8 cellular contexts compared by ENCODE assay signal in genomic region chr1:220189750-220190347, GRCh38.
DNase-seq lines count a peak whose midpoint lies in the region; ATAC-seq and TF ChIP-seq lines count a peak whose summit lies in the region.

No MANE protein-coding gene starts in this region.

- no peaks in the 10 kb centered on the region for H4K20me1 ChIP-seq in GM23248 (ENCODE audit: insufficient read depth)

- 96 to 100% methylated on average over 1 of the region's 1 CpG for WGBS in GM23248 (ENCODE audit: low coverage in 1 of 2, low lambda C conversion rate in 2 of 2, missing lambda C conversion rate in 2 of 2), 2 experiments

- no peak for ATAC-seq in HG03442 (IDR thresholded peaks at IDR 0.05; ENCODE audit: unreplicated experiment)
- ATAC-seq in HG03045 (IDR thresholded peaks at IDR 0.05; ENCODE audit: unreplicated experiment): no peak

- no peak overlapping the region for H2AFZ ChIP-seq in GM23248

- 0 out of 2 replicates have a peak, but pooled peaks cover under 1% of the 10 kb centered on the region for H3K4me1 ChIP-seq in GM23248 (ENCODE audit: insufficient read depth)

- H3K27me3 ChIP-seq in GM23248 (replicated peaks; ENCODE audit: insufficient read depth): no peaks in the 10 kb centered on the region

- DNase-seq in CD14-positive monocyte (ENCODE audit: low spot score) (no peak), GM23248 (peak; percentile 61), NCI-H69 (lab: John Stamatoyannopoulos, UW) (peak; percentile 72), dermis blood vessel endothelial cell (peak; percentile 60), retinal pigment epithelial cell (ENCODE audit: low read depth) (no peak), posterior vena cava (ENCODE audit: low spot score) (no peak)

- TF ChIP-seq CTCF in CD14-positive monocyte (IDR thresholded peaks at IDR 0.05): peak; percentile 58
- TF ChIP-seq CTCF in retinal pigment epithelial cell (conservative IDR thresholded peaks at IDR 0.05; ENCODE audit: low read depth, low read length): peak; percentile 55

- no peaks in the 10 kb centered on the region for H3K79me2 ChIP-seq in GM23248 (ENCODE audit: insufficient read depth)

- no peaks in the 10 kb centered on the region for H3K9me3 ChIP-seq in GM23248 (ENCODE audit: low read depth)

- no peaks in the 10 kb centered on the region for H3K9me2 ChIP-seq in GM23248 (ENCODE audit: insufficient read depth)

- no peaks in the 10 kb centered on the region for H3K27me3 Mint-ChIP-seq in CD14-positive monocyte (ENCODE audit: low read depth in 3 of 3)

- no peaks in the 10 kb centered on the region for H3K4me1 Mint-ChIP-seq in CD14-positive monocyte

- intact Hi-C loops in CD14-positive monocyte (cut with micrococcal nuclease): no loop called here
- intact Hi-C loops in posterior vena cava (cut with DNase I): no loop called here

- peaks cover 61 to 77% of the 10 kb centered on the region in 2 donors for H3K36me3 Mint-ChIP-seq in CD14-positive monocyte

- no peak overlapping the region for H3K9ac ChIP-seq in GM23248

- H3K4me2 ChIP-seq in GM23248 (ENCODE audit: unreplicated experiment): no peak overlapping the region

- H3K4me3 ChIP-seq in GM23248 (no peak overlapping the region), retinal pigment epithelial cell (ENCODE audit: low read length) (no peak overlapping the region)

- peak overlapping the region in 1 of 7 donors; percentile 22 for H3K27ac Mint-ChIP-seq in CD14-positive monocyte

- peaks cover 11% of the 10 kb centered on the region; the same call in 1 of the 2 replicates for H3F3A ChIP-seq in GM23248 (ENCODE audit: insufficient read depth)

- H3K4me3 Mint-ChIP-seq in CD14-positive monocyte: no peak overlapping the region

- no peak overlapping the region for H3K27ac ChIP-seq in GM23248

- H3K36me3 ChIP-seq in GM23248 (ENCODE audit: low read depth): peaks cover 60% of the 10 kb centered on the region

- in situ Hi-C loops in GM23248 (cut with MboI): no loop called here

- H3K9me3 Mint-ChIP-seq in CD14-positive monocyte: no peaks in the 10 kb centered on the region

Comparison
In these comparisons a context has a peak if more than half of its experiments do, and no peak if none do; other contexts are left out.
1. DNase-seq: peak in GM23248 (single experiment), NCI-H69 (single experiment) and dermis blood vessel endothelial cell (single experiment); none in CD14-positive monocyte (single experiment), retinal pigment epithelial cell (single experiment) and posterior vena cava (single experiment).